ENCODE assay signal across 13 cellular contexts in the genomic region with DNA sequence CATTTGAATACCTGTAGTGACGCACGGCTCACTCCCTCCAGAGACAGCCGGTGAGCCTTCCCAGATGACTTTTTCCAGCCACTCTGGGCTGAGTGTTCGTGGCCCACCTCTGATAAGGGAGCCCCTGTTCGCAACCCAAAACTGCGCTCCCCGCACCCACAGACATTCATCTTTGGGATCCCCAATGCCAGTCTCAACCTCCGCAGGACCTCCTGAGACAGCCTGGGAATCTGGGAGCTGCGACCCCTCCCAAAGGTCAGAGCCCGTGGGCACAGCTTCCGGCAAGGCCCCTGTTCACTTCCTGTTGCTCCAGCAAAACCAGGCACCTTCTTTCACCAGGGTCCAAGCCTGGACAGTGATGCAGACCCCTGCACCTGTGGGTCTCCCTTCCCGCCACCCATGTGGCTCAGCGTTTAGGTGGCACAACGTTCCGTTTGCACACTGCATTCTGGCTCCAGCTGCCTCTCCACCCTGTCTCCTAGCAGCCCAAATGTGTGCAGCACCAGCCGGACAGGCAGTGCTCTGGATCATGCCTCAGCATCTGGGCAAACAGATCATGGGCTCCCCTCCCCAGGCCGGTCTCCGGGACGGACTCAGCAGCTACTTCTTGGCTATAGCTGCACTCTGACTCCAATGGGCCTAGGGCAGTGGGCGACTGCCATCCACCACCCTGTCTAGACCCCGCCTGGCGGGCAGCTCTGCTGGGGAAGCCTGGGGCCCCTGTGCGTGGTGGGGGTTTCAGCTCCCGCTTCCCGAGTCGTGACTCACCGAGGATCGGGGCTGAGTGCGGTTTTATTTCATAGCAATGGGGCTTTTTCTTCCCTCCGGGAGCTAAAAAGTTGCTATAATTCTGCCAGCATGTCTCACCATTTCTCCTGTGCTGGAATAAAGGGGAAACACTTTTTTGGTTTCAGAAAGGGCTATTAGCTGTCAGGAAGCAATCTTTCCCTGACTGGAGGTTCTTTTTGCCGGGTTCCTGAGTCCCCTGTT.
"Had no signal": no experiment of that assay in that cellular context is flagged by ENCODE, and none has a peak within 500 bp of the region (broad histone marks: within the 10 kb centered on the region; RNA-seq: fewer than 3 reads in every experiment).

No MANE protein-coding gene starts in this region.

- DNase-seq: activated CD4-positive, alpha-beta T cell treated with anti-CD3 and anti-CD28 coated beads, Interleukin-2, amount 10 ng/mL, durations not matched to agents 7 days and 5 days; activated CD4-positive, CD25-positive, alpha-beta regulatory T cell; activated CD8-positive, alpha-beta memory T cell treated with anti-CD3 and anti-CD28 coated beads for 24 hours; activated naive CD4-positive, alpha-beta T cell treated with anti-CD3 and anti-CD28 coated beads for 36 hours; activated T-cell treated with anti-CD3 and anti-CD28 coated beads for 4 hours; foreskin melanocyte; islet precursor cell; retina had no signal

- H3K27me3 ChIP-seq: body of pancreas, pancreas had no signal

- H3K9me3 ChIP-seq: body of pancreas, heart right ventricle, pancreas had no signal

- H3K4me3 ChIP-seq: body of pancreas, heart right ventricle had no signal

- H3K36me3 ChIP-seq: heart right ventricle, pancreas had no signal

- ATAC-seq: activated T-helper 17 cell treated with anti-CD3 and anti-CD28 coated beads, Interleukin-2, amount 50 U/mL, for 72 hours; heart right ventricle; stimulated activated effector memory CD8-positive, alpha-beta T cell treated with anti-CD3 and anti-CD28 coated beads, Interleukin-12 subunit alpha, Interleukin-12 subunit beta, amount 100 ng/mL, for 72 hours had no signal

- H3K27ac ChIP-seq: heart right ventricle, pancreas had no signal
